In genomic region chr12:75838309-75838708, GRCh38 we compare ENCODE assay signal across 20 cellular contexts.
"Had no signal": no experiment of that assay in that cellular context is flagged by ENCODE, and none has a peak within 500 bp of the region (broad histone marks: within the 10 kb centered on the region; RNA-seq: fewer than 3 reads in every experiment).

No MANE protein-coding gene starts in this region.

- ATAC-seq: naive thymus-derived CD8-positive, alpha-beta T cell had no signal

- H3K4me1 Mint-ChIP-seq: activated B cell treated with CpG ODN at 0.5 μM for 24 hours; activated CD4-positive, alpha-beta T cell treated with anti-CD3 and anti-CD28 coated beads, Interleukin-2, amount 10 ng/mL, durations not matched to agents 7 days and 5 days; naive thymus-derived CD8-positive, alpha-beta T cell had no signal

- H3K4me3 Mint-ChIP-seq: activated B cell treated with CpG ODN at 0.5 μM for 24 hours; activated CD4-positive, alpha-beta T cell treated with anti-CD3 and anti-CD28 coated beads, Interleukin-2, amount 10 ng/mL, durations not matched to agents 7 days and 5 days; naive thymus-derived CD8-positive, alpha-beta T cell; stimulated activated naive CD8-positive, alpha-beta T cell treated with anti-CD3 and anti-CD28 coated beads, Interleukin-15, Interleukin-2, amounts not matched to agents 100 ng/mL and 50 ng/mL, for 24 hours; T-helper 2 cell treated with Interferon-gamma antibody and Interleukin-4, amounts not matched to agents 5 μg/mL and 100 μg/mL, for 36 hours had no signal

- H3K36me3 Mint-ChIP-seq: naive thymus-derived CD8-positive, alpha-beta T cell had no signal

- H3K9me3 ChIP-seq: ascending aorta, breast epithelium, lower lobe of right lung, ovary, sigmoid colon, spleen, suprapubic skin, vagina had no signal

- DNase-seq: activated B cell treated with CpG ODN at 0.5 μM for 24 hours; activated CD4-positive, alpha-beta T cell treated with anti-CD3 and anti-CD28 coated beads, Interleukin-2, amount 10 ng/mL, durations not matched to agents 7 days and 5 days; activated naive CD4-positive, alpha-beta T cell treated with Interleukin-2 at 50 U/mL for 16 hours; foreskin melanocyte; hypothalamus; islet precursor cell; naive thymus-derived CD8-positive, alpha-beta T cell; ovary; sigmoid colon; spleen; trophoblast cell had no signal

- H3K27me3 ChIP-seq: ascending aorta, breast epithelium, ovary, sigmoid colon, spleen, suprapubic skin, vagina had no signal

- H3K27ac ChIP-seq: ascending aorta, breast epithelium, coronary artery, lower lobe of right lung, ovary, sigmoid colon, spleen, suprapubic skin, vagina had no signal

- H3K36me3 ChIP-seq: ascending aorta, breast epithelium, lower lobe of right lung, ovary, sigmoid colon, spleen, suprapubic skin, vagina had no signal

- H3K27ac Mint-ChIP-seq: activated B cell treated with CpG ODN at 0.5 μM for 24 hours; activated CD4-positive, alpha-beta T cell treated with anti-CD3 and anti-CD28 coated beads, Interleukin-2, amount 10 ng/mL, durations not matched to agents 7 days and 5 days; activated T-helper 2 cell treated with anti-CD3 and anti-CD28 coated beads, Interferon-gamma antibody, Interleukin-2, Interleukin-4, amounts not matched to agents 10 μg/mL and 5 μg/mL and 100 μg/mL, durations not matched to agents 14 hours and 24 hours and 36 hours; naive thymus-derived CD8-positive, alpha-beta T cell; stimulated activated naive CD8-positive, alpha-beta T cell treated with anti-CD3 and anti-CD28 coated beads, Interleukin-15, Interleukin-2, amounts not matched to agents 100 ng/mL and 50 ng/mL, for 24 hours; T-helper 2 cell treated with Interferon-gamma antibody and Interleukin-4, amounts not matched to agents 5 μg/mL and 100 μg/mL, for 36 hours had no signal

- H3K4me3 ChIP-seq: ascending aorta, breast epithelium, coronary artery, lower lobe of right lung, ovary, sigmoid colon, spleen, suprapubic skin, vagina had no signal

- H3K9me3 Mint-ChIP-seq: activated CD4-positive, alpha-beta T cell treated with anti-CD3 and anti-CD28 coated beads, Interleukin-2, amount 10 ng/mL, durations not matched to agents 7 days and 5 days; activated T-helper 2 cell treated with anti-CD3 and anti-CD28 coated beads, Interferon-gamma antibody, Interleukin-2, Interleukin-4, amounts not matched to agents 10 μg/mL and 5 μg/mL and 100 μg/mL, durations not matched to agents 14 hours and 24 hours and 36 hours; T-helper 2 cell treated with Interferon-gamma antibody and Interleukin-4, amounts not matched to agents 5 μg/mL and 100 μg/mL, for 36 hours had no signal

- H3K4me1 ChIP-seq: ascending aorta, breast epithelium, lower lobe of right lung, sigmoid colon, spleen, suprapubic skin, vagina had no signal
